Comparison of ENCODE assay signal across 11 cellular contexts in genomic region chr13:97339989-97340361, GRCh38.
DNase-seq lines count a peak whose midpoint lies in the region; ATAC-seq and TF ChIP-seq lines count a peak whose summit lies in the region.
"Had no signal": no experiment of that assay in that cellular context is flagged by ENCODE, and none has a peak within 500 bp of the region (broad histone marks: within the 10 kb centered on the region; RNA-seq: fewer than 3 reads in every experiment).

No MANE protein-coding gene starts in this region.

- TF ChIP-seq POLR2A in transverse colon (IDR thresholded peaks at IDR 0.05) (no peak), lower leg skin (IDR thresholded peaks at IDR 0.05) (no peak)

- H3K9me3 ChIP-seq in RWPE2 (ENCODE audit: severe bottlenecking) = no peaks in the 10 kb centered on the region
- no peaks in the 10 kb centered on the region for H3K9me3 ChIP-seq in transverse colon

- H3K27ac Mint-ChIP-seq in activated CD4-positive, alpha-beta memory T cell treated with anti-CD3 and anti-CD28 coated beads for 36 hours = peak overlapping the region; percentile 19
- H3K27ac Mint-ChIP-seq in activated CD4-positive, alpha-beta memory T cell treated with anti-CD3 and anti-CD28 coated beads, Interleukin-2, amount 10 ng/mL, durations not matched to agents 7 days and 5 days = no peak overlapping the region
- peak overlapping the region in 5 of 6 donors; percentile 42 to 72 (median 61) for H3K27ac Mint-ChIP-seq in immature natural killer cell

- ATAC-seq in RWPE2 (ENCODE audit: low read depth) (no peak), HG02763 (IDR thresholded peaks at IDR 0.05; ENCODE audit: unreplicated experiment) (no peak)

- TF ChIP-seq EP300 in transverse colon (IDR thresholded peaks at IDR 0.05; ENCODE audit: low read depth) = no peak

- H3K4me3 ChIP-seq in RWPE2 (ENCODE audit: severe bottlenecking) (no peak overlapping the region), transverse colon (no peak overlapping the region), lower leg skin (ENCODE audit: low read depth, poor library complexity, severe bottlenecking) (no peak overlapping the region)

- H3K36me3 Mint-ChIP-seq in activated CD4-positive, alpha-beta memory T cell treated with anti-CD3 and anti-CD28 coated beads for 36 hours = peaks cover 2% of the 10 kb centered on the region
- no peaks in the 10 kb centered on the region for H3K36me3 Mint-ChIP-seq in activated CD4-positive, alpha-beta memory T cell treated with anti-CD3 and anti-CD28 coated beads, Interleukin-2, amount 10 ng/mL, durations not matched to agents 7 days and 5 days (ENCODE audit: low read depth)
- H3K36me3 Mint-ChIP-seq in immature natural killer cell = peaks cover 0 to 13% (median 6%) of the 10 kb centered on the region in 3 donors

- H3K4me1 ChIP-seq in RWPE2 (ENCODE audit: insufficient read depth, poor library complexity, severe bottlenecking) (peaks cover 5% of the 10 kb centered on the region), transverse colon (peaks cover 0 to 47% (median 29%) of the 10 kb centered on the region in 4 donors)

- no peaks in the 10 kb centered on the region for H3K9me3 Mint-ChIP-seq in activated CD4-positive, alpha-beta memory T cell treated with anti-CD3 and anti-CD28 coated beads for 36 hours
- H3K9me3 Mint-ChIP-seq in activated CD4-positive, alpha-beta memory T cell treated with anti-CD3 and anti-CD28 coated beads, Interleukin-2, amount 10 ng/mL, durations not matched to agents 7 days and 5 days = no peaks in the 10 kb centered on the region
- no peaks in the 10 kb centered on the region for H3K9me3 Mint-ChIP-seq in immature natural killer cell

- DNase-seq in activated CD4-positive, alpha-beta memory T cell treated with anti-CD3 and anti-CD28 coated beads for 36 hours = no peak
- DNase-seq in activated CD4-positive, alpha-beta memory T cell treated with anti-CD3 and anti-CD28 coated beads, Interleukin-2, amount 10 ng/mL, durations not matched to agents 7 days and 5 days = no peak
- DNase-seq in RWPE2 (ENCODE audit: low spot score) (no peak), immature natural killer cell (no peak), transverse colon (no peak), lower leg skin (ENCODE audit: low spot score in 2 of 2) (no peak), NK-92 (lab: John Stamatoyannopoulos, UW; ENCODE audit: unreplicated experiment) (no peak)
- DNase-seq: 8988T; activated CD8-positive, alpha-beta memory T cell treated with anti-CD3 and anti-CD28 coated beads, Interleukin-2, amount 50 U/mL, for 48 hours; DMS79 had no signal

- no peak overlapping the region for H3K4me3 Mint-ChIP-seq in activated CD4-positive, alpha-beta memory T cell treated with anti-CD3 and anti-CD28 coated beads for 36 hours
- H3K4me3 Mint-ChIP-seq in activated CD4-positive, alpha-beta memory T cell treated with anti-CD3 and anti-CD28 coated beads, Interleukin-2, amount 10 ng/mL, durations not matched to agents 7 days and 5 days = no peak overlapping the region
- peak overlapping the region in 2 of 5 donors; percentile 12 to 27 for H3K4me3 Mint-ChIP-seq in immature natural killer cell

- H3K27me3 Mint-ChIP-seq in activated CD4-positive, alpha-beta memory T cell treated with anti-CD3 and anti-CD28 coated beads for 36 hours = no peaks in the 10 kb centered on the region
- no peaks in the 10 kb centered on the region for H3K27me3 Mint-ChIP-seq in activated CD4-positive, alpha-beta memory T cell treated with anti-CD3 and anti-CD28 coated beads, Interleukin-2, amount 10 ng/mL, durations not matched to agents 7 days and 5 days
- no peaks in the 10 kb centered on the region for H3K27me3 Mint-ChIP-seq in immature natural killer cell (ENCODE audit: low read depth in 3 of 3)

- TF ChIP-seq CTCF in RWPE2 (IDR thresholded peaks at IDR 0.05; ENCODE audit: poor library complexity, severe bottlenecking) (no peak), transverse colon (IDR thresholded peaks at IDR 0.05) (no peak), lower leg skin (IDR thresholded peaks at IDR 0.05) (no peak)

- POLR2A ChIA-PET in activated CD4-positive, alpha-beta memory T cell treated with anti-CD3 and anti-CD28 coated beads for 36 hours (lab: Charles Lee) = no interaction called here
- POLR2A ChIA-PET in activated CD4-positive, alpha-beta memory T cell treated with anti-CD3 and anti-CD28 coated beads, Interleukin-2, amount 10 ng/mL, durations not matched to agents 7 days and 5 days (lab: Charles Lee) = interaction anchor here (0.7 to 1.4 kb wide), 2 partner anchors 94 to 117 kb away, joined by 3 to 4 read pairs; partner anchors contain the start of gene RAP2A

- peaks cover 12% of the 10 kb centered on the region for H3K4me1 Mint-ChIP-seq in activated CD4-positive, alpha-beta memory T cell treated with anti-CD3 and anti-CD28 coated beads for 36 hours (ENCODE audit: low read depth)
- peaks cover 10% of the 10 kb centered on the region for H3K4me1 Mint-ChIP-seq in activated CD4-positive, alpha-beta memory T cell treated with anti-CD3 and anti-CD28 coated beads, Interleukin-2, amount 10 ng/mL, durations not matched to agents 7 days and 5 days
- H3K4me1 Mint-ChIP-seq in immature natural killer cell = peaks cover 7 to 9% of the 10 kb centered on the region in 2 donors

- H3K36me3 ChIP-seq in RWPE2 (ENCODE audit: low read depth) (peaks cover 34% of the 10 kb centered on the region), transverse colon (no peaks in the 10 kb centered on the region)

- H3K27ac ChIP-seq in RWPE2 (ENCODE audit: poor library complexity, severe bottlenecking) (peak overlapping the region; percentile 4), transverse colon (peak overlapping the region; percentile 17 to 81 (median 65))

- CTCF ChIA-PET in activated CD4-positive, alpha-beta memory T cell treated with anti-CD3 and anti-CD28 coated beads for 36 hours (lab: Charles Lee) = interaction anchor here (12.7 kb wide), 1 partner anchor 229 kb away, joined by 212 read pairs; no protein-coding TSS in a partner anchor
- CTCF ChIA-PET in activated CD4-positive, alpha-beta memory T cell treated with anti-CD3 and anti-CD28 coated beads, Interleukin-2, amount 10 ng/mL, durations not matched to agents 7 days and 5 days (lab: Charles Lee) = interaction anchor here (6.3 kb wide), 1 partner anchor 230 kb away, joined by 108 read pairs; no protein-coding TSS in a partner anchor

- intact Hi-C loops in activated CD4-positive, alpha-beta memory T cell treated with anti-CD3 and anti-CD28 coated beads for 36 hours (cut with micrococcal nuclease) = loop anchor here (5.0 kb wide), 2 partner anchors 48 to 213 kb away; no protein-coding TSS in a partner anchor
- intact Hi-C loops in transverse colon (cut with DNase I; ENCODE audit: low total_unique reads) = loop anchor here (5.0 to 10.0 kb wide), 3 partner anchors 55 to 223 kb away; partner anchors contain the start of gene MBNL2
- intact Hi-C loops in lower leg skin (cut with DNase I; ENCODE audit: low total_unique reads) = loop anchor here (5.0 kb wide), 1 partner anchor 228 kb away; no protein-coding TSS in a partner anchor

- 42 to 66% methylated on average over 3 to 6 of the region's 6 CpGs for WGBS in transverse colon (ENCODE audit: low coverage in 1 of 2), 2 donors
- 67 to 71% methylated on average over 6 of the region's 6 CpGs for WGBS in lower leg skin, 2 donors

- H3K27me3 ChIP-seq in RWPE2 (ENCODE audit: insufficient read depth, poor library complexity, severe bottlenecking) = no peaks in the 10 kb centered on the region
- no peaks in the 10 kb centered on the region for H3K27me3 ChIP-seq in transverse colon

- in situ Hi-C loops in transverse colon (cut with MboI; ENCODE audit: low pct_ligation_motif_present in 1 of 4, low pct_unique_long_range_greater_than_20kb in 1 of 4, low sequenced_read_pairs in 3 of 4) = loop anchor here in 3 of 4 donors (10.0 kb wide), 5 partner anchors 55 to 225 kb away; partner anchors contain the start of gene MBNL2 (in 1 of the 3)
